In the genomic region with DNA sequence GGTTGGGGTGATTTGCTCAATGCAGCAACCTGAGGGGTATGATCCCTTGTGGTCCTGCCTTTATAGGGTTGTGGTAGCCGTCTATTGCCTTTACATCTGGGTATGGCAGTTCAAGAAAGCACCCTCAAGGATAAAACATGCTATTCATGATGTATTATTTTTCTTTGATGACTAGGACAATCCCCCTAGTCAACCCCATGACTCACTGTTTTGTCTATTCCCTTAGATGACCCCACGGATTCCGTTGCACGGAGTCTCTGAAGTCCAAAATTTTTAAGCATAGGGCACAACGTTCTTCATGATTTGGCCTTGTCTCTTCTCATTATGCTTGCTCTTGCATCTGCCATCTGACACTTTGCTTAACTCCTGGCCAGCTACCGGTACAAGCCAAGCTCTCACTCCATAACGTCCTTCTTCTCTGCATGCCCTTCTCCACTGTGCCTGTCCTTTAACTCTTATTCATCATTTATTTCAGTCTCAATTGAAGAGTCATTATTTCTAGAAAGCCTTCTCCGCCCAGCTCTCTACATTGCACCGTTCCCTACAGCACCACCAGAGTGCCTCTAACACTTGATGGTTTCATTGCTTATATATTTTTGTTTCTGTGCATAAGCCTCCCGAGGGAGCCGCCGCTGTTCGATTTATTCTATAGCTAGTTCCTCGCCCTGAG, we compare ENCODE assay signal across 8 cellular contexts. TPM values are rescaled to one million over a fixed set of nuclear protein-coding genes. Genes with fewer than 3 reads are reported as not detected.
A peak's percentile ranks its signal among the peaks of the same experiment; 100 is the strongest.
DNase-seq lines count a peak whose midpoint lies in the region; TF ChIP-seq lines count a peak whose summit lies in the region.

No MANE protein-coding gene starts in this region.

- no peak overlapping the region for H3K27ac Mint-ChIP-seq in endothelial cell (ENCODE audit: unreplicated experiment)

- peak overlapping the region; percentile 91 for H3K4me3 Mint-ChIP-seq in endothelial cell (ENCODE audit: unreplicated experiment)

- H3K27me3 Mint-ChIP-seq in endothelial cell (ENCODE audit: unreplicated experiment): no peaks in the 10 kb centered on the region

- H3K36me3 Mint-ChIP-seq in endothelial cell (ENCODE audit: low read depth, unreplicated experiment): no peaks in the 10 kb centered on the region

- POLR2A ChIA-PET in PC-9 (lab: Charles Lee; ENCODE audit: unreplicated experiment): interaction anchor here (0.6 kb wide), 2 partner anchors 17 to 1176 kb away, joined by 5 to 6 read pairs; no protein-coding TSS in a partner anchor

- H3K9me3 Mint-ChIP-seq in endothelial cell (ENCODE audit: unreplicated experiment): no peaks in the 10 kb centered on the region

- no peaks in the 10 kb centered on the region; the same call in 1 of the 2 replicates for H4K20me1 ChIP-seq in PC-9 (ENCODE audit: insufficient read depth)

- H3K79me2 ChIP-seq in PC-9 (ENCODE audit: low read depth) (peaks cover 32% of the 10 kb centered on the region), parathyroid adenoma (peaks cover 8% of the 10 kb centered on the region)

- H3K27ac ChIP-seq in PC-9 (peak overlapping the region; percentile 84), parathyroid adenoma (peak overlapping the region; percentile 85)

- H3K27me3 ChIP-seq in PC-9 (ENCODE audit: insufficient read depth, low read depth): no peaks in the 10 kb centered on the region
- no peaks in the 10 kb centered on the region for H3K27me3 ChIP-seq in parathyroid adenoma (ENCODE audit: control insufficient read depth, insufficient read depth, low read length)

- no peak overlapping the region for H3K9ac ChIP-seq in parathyroid adenoma

- H3K4me3 ChIP-seq in PC-9 (peak overlapping the region; percentile 65; the same call in 1 of the 2 replicates), parathyroid adenoma (ENCODE audit: low read depth, low read length) (peak overlapping the region; percentile 82)

- H3K4me1 ChIP-seq in PC-9 (replicated peaks; ENCODE audit: insufficient read depth) (peaks cover 40% of the 10 kb centered on the region), parathyroid adenoma (no peaks in the 10 kb centered on the region)

- intact Hi-C loops in PC-9 (cut with micrococcal nuclease; ENCODE audit: unreplicated experiment): no loop called here

- BruUV-seq in PC-9 (replicated peaks; lab: Mats Ljungman, UMichigan): no TSS peak

- DNase-seq in ELR (ENCODE audit: low read depth) (peak; percentile 67), PC-9 (no peak), endothelial cell (ENCODE audit: low spot score) (no peak), amniotic stem cell (lab: John Stamatoyannopoulos, UW) (no peak), NCI-H524 (lab: John Stamatoyannopoulos, UW) (no peak), D341Med (ENCODE audit: low spot score) (no peak), DMS153 treated with DMSO at 0.1 percent for 48 hours (lab: John Stamatoyannopoulos, UW; ENCODE audit: unreplicated experiment) (no peak)

- TF ChIP-seq CTCF in PC-9 (conservative IDR thresholded peaks at IDR 0.05) (no peak), endothelial cell (IDR thresholded peaks at IDR 0.05; ENCODE audit: unreplicated experiment) (no peak), parathyroid adenoma (IDR thresholded peaks at IDR 0.05) (no peak)

- H2AFZ ChIP-seq in PC-9: peak overlapping the region; percentile 99
- peak overlapping the region; percentile 81 for H2AFZ ChIP-seq in parathyroid adenoma

- peak overlapping the region; percentile 87 for H3K4me2 ChIP-seq in PC-9
- peak overlapping the region; percentile 66 for H3K4me2 ChIP-seq in parathyroid adenoma (ENCODE audit: low read length)

- CTCF ChIA-PET in PC-9 (lab: Charles Lee): no interaction called here

- H3K9me3 ChIP-seq in PC-9 (ENCODE audit: insufficient read depth, low read depth) (0 out of 2 replicates have a peak, but pooled peaks cover 3% of the 10 kb centered on the region), parathyroid adenoma (ENCODE audit: control insufficient read depth, low read length) (no peaks in the 10 kb centered on the region)

- H3K36me3 ChIP-seq in PC-9 (ENCODE audit: low read depth) (no peaks in the 10 kb centered on the region; the same call in 1 of the 2 replicates), parathyroid adenoma (ENCODE audit: control insufficient read depth, insufficient read depth, low read length) (no peaks in the 10 kb centered on the region)

- H3K9me2 ChIP-seq in PC-9 (ENCODE audit: insufficient read depth): no peaks in the 10 kb centered on the region

- peaks cover 22% of the 10 kb centered on the region for H3F3A ChIP-seq in PC-9 (ENCODE audit: insufficient read depth, low read depth)

- peaks cover 8% of the 10 kb centered on the region for H3K4me1 Mint-ChIP-seq in endothelial cell (ENCODE audit: unreplicated experiment)

RNA-seq across cellular contexts. Expression of gene DISP1, which starts 0.8 kb away (rescaled TPM):
- 4.9 and 6.9 TPM in 2 replicates for total RNA-seq in PC-9 (2021)
- total RNA-seq in endothelial cell (ENCODE audit: unreplicated experiment): 27.2 TPM
